In genomic region chr2:119775102-119775501, GRCh38 we compare ENCODE assay signal across 6 cellular contexts.
"Had no signal": no experiment of that assay in that cellular context is flagged by ENCODE, and none has a peak within 500 bp of the region (broad histone marks: within the 10 kb centered on the region; RNA-seq: fewer than 3 reads in every experiment).

No MANE protein-coding gene starts in this region.

- H3K4me3 Mint-ChIP-seq: IgD-negative memory B cell had no signal

- ATAC-seq: HepG2, K562 had no signal

- H3K27ac ChIP-seq: HL-60 had no signal

- H3K27ac Mint-ChIP-seq: IgD-negative memory B cell had no signal

- H3K27me3 Mint-ChIP-seq: IgD-negative memory B cell had no signal

- H3K4me3 ChIP-seq: K562 had no signal

- DNase-seq: IMR-90, KBM-7 had no signal
